In genomic region chr2:81647715-81648114, GRCh38 we compare ENCODE assay signal across 14 cellular contexts.
DNase-seq lines count a peak whose midpoint lies in the region; ATAC-seq and TF ChIP-seq lines count a peak whose summit lies in the region.
"Had no signal": no experiment of that assay in that cellular context is flagged by ENCODE, and none has a peak within 500 bp of the region (broad histone marks: within the 10 kb centered on the region; RNA-seq: fewer than 3 reads in every experiment).

No MANE protein-coding gene starts in this region.

- peaks cover 0 to 8% (median 4%) of the 10 kb centered on the region in 3 experiments; a peak in 5 of 7 replicates for H3K36me3 Mint-ChIP-seq in H9 (ENCODE audit: insufficient read depth in 1 of 3, low read depth in 3 of 3)
- no peaks in the 10 kb centered on the region for H3K36me3 Mint-ChIP-seq in neural progenitor cell
- H3K36me3 Mint-ChIP-seq: CD8-positive, alpha-beta memory T cell had no signal

- no peak for ATAC-seq in GM19467 (IDR thresholded peaks at IDR 0.05; ENCODE audit: unreplicated experiment)

- TF ChIP-seq CTCF in H9 (conservative IDR thresholded peaks at IDR 0.05) (no peak), neural progenitor cell (IDR thresholded peaks at IDR 0.05) (no peak)

- H2BK15ac ChIP-seq in H9 (ENCODE audit: low read depth, low read length) = no peak overlapping the region

- no peaks in the 10 kb centered on the region for H3K23me2 ChIP-seq in H9 (ENCODE audit: insufficient read length, low read depth, low read length, poor library complexity, severe bottlenecking)

- no peak overlapping the region for H2BK20ac ChIP-seq in H9 (ENCODE audit: low read depth, low read length, poor library complexity, severe bottlenecking)

- H3K36me3 ChIP-seq in NT2/D1 (ENCODE audit: insufficient read depth, insufficient read length, low read length) (no peaks in the 10 kb centered on the region), iPS-15b (ENCODE audit: control insufficient read depth, insufficient read depth, low read length) (no peaks in the 10 kb centered on the region), neural progenitor cell (no peaks in the 10 kb centered on the region)
- H3K36me3 ChIP-seq: BLaER1 had no signal

- no peak overlapping the region for H2BK5ac ChIP-seq in H9 (ENCODE audit: insufficient read length, low read length)

- H4K20me1 ChIP-seq in H9 (ENCODE audit: control insufficient read depth, insufficient read depth, insufficient read length) (no peaks in the 10 kb centered on the region), neural progenitor cell (ENCODE audit: low read depth) (no peaks in the 10 kb centered on the region)
- H4K20me1 ChIP-seq: BLaER1 had no signal

- no peak overlapping the region for H2AK5ac ChIP-seq in H9 (ENCODE audit: insufficient read length, low read length)

- H3K9me3 ChIP-seq in H9 (ENCODE audit: control insufficient read depth, low read depth, low read length) (no peaks in the 10 kb centered on the region), NT2/D1 (ENCODE audit: insufficient read depth, low read length) (no peaks in the 10 kb centered on the region), iPS-15b (ENCODE audit: control insufficient read depth, insufficient read depth, low read length) (no peaks in the 10 kb centered on the region), neural progenitor cell (ENCODE audit: low read depth) (no peaks in the 10 kb centered on the region)
- H3K9me3 ChIP-seq: BLaER1, Caco-2 had no signal

- H3K9me3 Mint-ChIP-seq in H9 = peaks cover 0 to 3% of the 10 kb centered on the region in 2 experiments; a peak in 2 of 5 replicates
- no peaks in the 10 kb centered on the region for H3K9me3 Mint-ChIP-seq in neural progenitor cell

- H3K56ac ChIP-seq in H9 (ENCODE audit: insufficient read length, low read depth, low read length) = no peak overlapping the region

- H3F3A ChIP-seq in neural progenitor cell (ENCODE audit: low read depth) = no peaks in the 10 kb centered on the region

- H3K4ac ChIP-seq in H9 (ENCODE audit: low read depth, low read length) = no peak overlapping the region

- H3K18ac ChIP-seq in H9 (ENCODE audit: insufficient read length, low read depth, low read length) = no peak overlapping the region

- H2BK120ac ChIP-seq in H9 (ENCODE audit: low read depth, low read length, poor library complexity, severe bottlenecking) = no peak overlapping the region

- H3K27ac Mint-ChIP-seq in H9 (peak overlapping the region; percentile 69 to 98 (median 96); a peak in 6 of 7 replicates), neural progenitor cell (no peak overlapping the region)
- H3K27ac Mint-ChIP-seq: CD8-positive, alpha-beta memory T cell had no signal

- no peak overlapping the region for H3K4me3 ChIP-seq in NT2/D1 (ENCODE audit: insufficient read length, low read depth)
- H3K4me3 ChIP-seq in iPS-15b (ENCODE audit: low read depth, low read length) = no peak overlapping the region
- H3K4me3 ChIP-seq in neural progenitor cell = no peak overlapping the region
- H3K4me3 ChIP-seq: BLaER1 had no signal

- no peak for DNase-seq in H9
- peak; percentile 28 for DNase-seq in NT2/D1 (ENCODE audit: low read depth, low spot score)
- DNase-seq in neural progenitor cell (ENCODE audit: low spot score) = no peak
- DNase-seq in RPMI8226 = no peak
- DNase-seq in NCI-H748 treated with DMSO at 0.1 percent for 48 hours (lab: John Stamatoyannopoulos, UW) = no peak
- DNase-seq: 8988T; AML-193; Caco-2; CD8-positive, alpha-beta memory T cell; DND-41; GDM1 had no signal

- H3K14ac ChIP-seq in H9 (ENCODE audit: insufficient read depth, low read length) = no peak overlapping the region

- no peak overlapping the region for H3T11ph ChIP-seq in H9 (ENCODE audit: low read length)

- peak overlapping the region in 1 of 2 experiments; percentile 60; a peak in 2 of 5 replicates for H3K4me3 Mint-ChIP-seq in H9
- H3K4me3 Mint-ChIP-seq in neural progenitor cell = no peak overlapping the region
- H3K4me3 Mint-ChIP-seq: CD8-positive, alpha-beta memory T cell had no signal

- H3K4me1 Mint-ChIP-seq in H9 (peaks cover 33 to 39% of the 10 kb centered on the region in 2 experiments), neural progenitor cell (no peaks in the 10 kb centered on the region)
- H3K4me1 Mint-ChIP-seq: CD8-positive, alpha-beta memory T cell had no signal

- no peak overlapping the region for H3K9ac ChIP-seq in H9 (ENCODE audit: extremely low read depth, insufficient read length, low read length)
- no peak overlapping the region for H3K9ac ChIP-seq in NT2/D1 (ENCODE audit: insufficient read length, low read depth)
- H3K9ac ChIP-seq in iPS-15b (ENCODE audit: low read depth, low read length) = peak overlapping the region; percentile 37
- H3K9ac ChIP-seq in neural progenitor cell = no peak overlapping the region
- H3K9ac ChIP-seq: BLaER1 had no signal

- H3K79me1 ChIP-seq in H9 (ENCODE audit: insufficient read depth, low read depth, low read length, poor library complexity, severe bottlenecking) = no peaks in the 10 kb centered on the region

- H3K23ac ChIP-seq in H9 (ENCODE audit: insufficient read length, low read depth, low read length) = no peak overlapping the region

- no peaks in the 10 kb centered on the region for H3K27me3 Mint-ChIP-seq in H9 (ENCODE audit: low read depth)
- H3K27me3 Mint-ChIP-seq in neural progenitor cell (ENCODE audit: insufficient read depth, low read depth) = no peaks in the 10 kb centered on the region
- H3K27me3 Mint-ChIP-seq: CD8-positive, alpha-beta memory T cell had no signal

- H3K27me3 ChIP-seq in H9 (ENCODE audit: insufficient read depth, low read length) (no peaks in the 10 kb centered on the region), NT2/D1 (ENCODE audit: insufficient read depth, insufficient read length) (no peaks in the 10 kb centered on the region), iPS-15b (ENCODE audit: control insufficient read depth, insufficient read depth, low read length) (no peaks in the 10 kb centered on the region), neural progenitor cell (no peaks in the 10 kb centered on the region)
- H3K27me3 ChIP-seq: BLaER1 had no signal

- H3K4me2 ChIP-seq in H9 (ENCODE audit: insufficient read depth, insufficient read length, low read length) (no peak overlapping the region), neural progenitor cell (no peak overlapping the region)
- H3K4me2 ChIP-seq: BLaER1 had no signal

- no peak overlapping the region for H4K5ac ChIP-seq in H9 (ENCODE audit: insufficient read length, low read depth, low read length)

- H3K79me2 ChIP-seq in H9 (ENCODE audit: insufficient read depth, low read length) = no peaks in the 10 kb centered on the region
- no peaks in the 10 kb centered on the region for H3K79me2 ChIP-seq in neural progenitor cell (ENCODE audit: low read depth)

- no peak overlapping the region for H4K8ac ChIP-seq in H9 (replicated peaks; ENCODE audit: insufficient read length, low read depth, low read length)

- no peak overlapping the region for H2BK12ac ChIP-seq in H9 (ENCODE audit: insufficient read length, low read depth, low read length)

- no peaks in the 10 kb centered on the region; the same call in 1 of the 2 replicates for H3K4me1 ChIP-seq in H9 (ENCODE audit: insufficient read depth, low read length)
- H3K4me1 ChIP-seq in NT2/D1 (ENCODE audit: insufficient read depth, insufficient read length) = no peaks in the 10 kb centered on the region
- peaks cover 18% of the 10 kb centered on the region for H3K4me1 ChIP-seq in iPS-15b (ENCODE audit: control insufficient read depth, insufficient read depth, low read length)
- peaks cover 7% of the 10 kb centered on the region for H3K4me1 ChIP-seq in neural progenitor cell
- H3K4me1 ChIP-seq: BLaER1 had no signal

- no peak overlapping the region for H4K91ac ChIP-seq in H9 (ENCODE audit: insufficient read length, low read depth, low read length)

- H3K27ac ChIP-seq in H9 (ENCODE audit: insufficient read length, low read depth, low read length) (no peak overlapping the region), neural progenitor cell (no peak overlapping the region)
- H3K27ac ChIP-seq: BLaER1 had no signal

- H2AFZ ChIP-seq in H9 (ENCODE audit: low read length) = peak overlapping the region; percentile 29
- H2AFZ ChIP-seq in neural progenitor cell (replicated peaks) = peak overlapping the region; percentile 22
